Comparison of ENCODE assay signal across 8 cellular contexts in genomic region chr9:113581865-113582697, GRCh38.
DNase-seq lines count a peak whose midpoint lies in the region; ATAC-seq and TF ChIP-seq lines count a peak whose summit lies in the region.

No MANE protein-coding gene starts in this region.

- H3K4me3 ChIP-seq in AG04450 (ENCODE audit: low read depth, low read length): no peak overlapping the region; the same call in 1 of the 2 replicates
- no peak overlapping the region for H3K4me3 ChIP-seq in choroid plexus epithelial cell (ENCODE audit: low read depth, low read length)

- H3K27ac ChIP-seq in AG04450 (ENCODE audit: low read depth, low read length): no peak overlapping the region

- no peaks in the 10 kb centered on the region for H3K27me3 ChIP-seq in AG04450 (ENCODE audit: control insufficient read depth, insufficient read depth, low read length)

- POLR2A ChIA-PET in AG04450 (lab: Yijun Ruan, JAX): interaction anchor here (0.8 to 1.0 kb wide), 4 partner anchors 13 to 172 kb away, joined by 3 to 5 read pairs (median 4); partner anchors contain the start of genes C9orf43 and POLE3

- no peaks in the 10 kb centered on the region for H3K9me3 ChIP-seq in AG04450 (ENCODE audit: control insufficient read depth, insufficient read depth, low read length)

- peak; percentile 31 for TF ChIP-seq CTCF in AG04450 (IDR thresholded peaks at IDR 0.05; ENCODE audit: low read depth, low read length)
- peak; percentile 54 for TF ChIP-seq CTCF in choroid plexus epithelial cell (conservative IDR thresholded peaks at IDR 0.05; ENCODE audit: low read depth, low read length)

- DNase-seq in AG04450 (ENCODE audit: low read depth, low spot score) (no peak), choroid plexus epithelial cell (ENCODE audit: low read depth) (peak; percentile 85), midbrain (lab: John Stamatoyannopoulos, UW) (peak; percentile 72), NCI-H526 (lab: John Stamatoyannopoulos, UW) (no peak)
- DNase-seq in stimulated activated CD8-positive, alpha-beta memory T cell treated with anti-CD3 and anti-CD28 coated beads, Interleukin-4, amount 100 ng/mL, for 24 hours (ENCODE audit: low read depth): peak; percentile 51

- CTCF ChIA-PET in AG04450 (lab: Charles Lee): interaction anchor here (1.0 to 24.3 kb wide), 6 partner anchors 10 to 181 kb away, joined by 3 to 767 read pairs (median 10); partner anchors contain the start of gene ALAD

- ATAC-seq in GM19043 (IDR thresholded peaks at IDR 0.05; ENCODE audit: low read depth, unreplicated experiment): peak; percentile 83
- peak; percentile 83 for ATAC-seq in HG03354 (IDR thresholded peaks at IDR 0.05; ENCODE audit: poor library complexity, severe bottlenecking, unreplicated experiment)
- ATAC-seq in activated CD4-positive, CD25-positive, alpha-beta regulatory T cell treated with anti-CD3 and anti-CD28 coated beads, Interleukin-2, amount 50 U/mL, for 24 hours: peak; percentile 70 to 76

Comparison
In these comparisons a context has a peak if more than half of its experiments do, and no peak if none do; other contexts are left out.
1. DNase-seq: peak in choroid plexus epithelial cell (single experiment), midbrain (single experiment) and stimulated activated CD8-positive, alpha-beta memory T cell treated with anti-CD3 and anti-CD28 coated beads, Interleukin-4, amount 100 ng/mL, for 24 hours (single experiment); none in AG04450 (single experiment) and NCI-H526 (0 of 2).
2. Peak in every context shown above with its lines, with median percentiles within 50 percentile points of each other: ATAC-seq.